Comparison of ENCODE assay signal across 9 cellular contexts in the genomic region with DNA sequence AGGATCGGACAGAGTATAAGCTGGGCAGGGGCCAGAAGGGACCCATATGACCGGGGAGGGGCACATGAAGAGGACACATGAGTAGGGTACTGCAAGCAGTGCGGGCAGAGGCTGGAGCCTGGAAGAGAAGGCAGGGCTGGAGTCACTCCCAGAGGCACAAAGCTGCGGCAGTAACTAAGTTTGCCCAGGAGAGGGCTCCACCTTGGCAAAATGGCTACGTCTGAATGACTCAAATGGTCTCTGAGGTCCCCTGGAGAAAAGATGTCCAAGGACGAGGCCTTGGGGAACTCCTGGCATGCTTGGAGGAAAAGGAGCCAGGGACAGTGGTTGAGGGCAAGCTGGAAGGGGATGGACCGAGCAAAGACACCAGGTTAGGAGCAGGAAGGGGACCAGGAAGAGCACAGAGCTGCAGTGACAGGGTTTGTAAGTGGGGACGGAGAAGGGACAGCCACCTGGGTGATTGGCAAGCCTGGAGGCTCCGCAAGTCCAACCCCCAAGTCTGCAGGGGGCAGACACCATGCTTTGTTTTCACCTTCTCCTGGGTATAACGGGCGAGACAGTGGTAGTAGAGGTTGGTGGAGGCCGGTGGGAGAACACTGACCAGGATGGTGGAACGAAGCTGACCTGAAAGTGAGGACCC. TPM values are rescaled to one million over a fixed set of nuclear protein-coding genes. Genes with fewer than 3 reads are reported as not detected.
A peak's percentile ranks its signal among the peaks of the same experiment; 100 is the strongest.
DNase-seq lines count a peak whose midpoint lies in the region; ATAC-seq and TF ChIP-seq lines count a peak whose summit lies in the region.
"Had no signal": no experiment of that assay in that cellular context is flagged by ENCODE, and none has a peak within 500 bp of the region (broad histone marks: within the 10 kb centered on the region; RNA-seq: fewer than 3 reads in every experiment).

No MANE protein-coding gene starts in this region.

- H3K27ac ChIP-seq in heart left ventricle, result no peak overlapping the region
- H3K27ac ChIP-seq: epithelial cell of prostate had no signal

- H3K27me3 Mint-ChIP-seq in activated naive CD8-positive, alpha-beta T cell treated with anti-CD3 and anti-CD28 coated beads for 36 hours, result peaks cover 27% of the 10 kb centered on the region

- no peaks in the 10 kb centered on the region for H3K36me3 Mint-ChIP-seq in activated naive CD8-positive, alpha-beta T cell treated with anti-CD3 and anti-CD28 coated beads for 36 hours

- H3K9me3 ChIP-seq in heart left ventricle, result no peaks in the 10 kb centered on the region

- peaks cover 1% of the 10 kb centered on the region for H3K4me1 Mint-ChIP-seq in activated naive CD8-positive, alpha-beta T cell treated with anti-CD3 and anti-CD28 coated beads for 36 hours

- no peaks in the 10 kb centered on the region for H3K9me3 Mint-ChIP-seq in activated naive CD8-positive, alpha-beta T cell treated with anti-CD3 and anti-CD28 coated beads for 36 hours

- no peak overlapping the region for H3K4me3 Mint-ChIP-seq in activated naive CD8-positive, alpha-beta T cell treated with anti-CD3 and anti-CD28 coated beads for 36 hours

- H3K27me3 ChIP-seq in heart left ventricle, result peaks cover 0 to 25% (median 4%) of the 10 kb centered on the region in 9 donors

- no peak overlapping the region for H3K4me3 ChIP-seq in heart left ventricle

- peak; percentile 75 for DNase-seq in ELR (ENCODE audit: low read depth)
- DNase-seq in LoVo (ENCODE audit: low spot score), result peak; percentile 68
- DNase-seq in activated naive CD8-positive, alpha-beta T cell treated with anti-CD3 and anti-CD28 coated beads for 36 hours, result peak; percentile 63
- DNase-seq in heart left ventricle, result peak in 4 of 5 donors; percentile 29 to 50 (median 48)
- DNase-seq in retina, result peak; percentile 86
- DNase-seq in occipital lobe (lab: John Stamatoyannopoulos, UW), result no peak

- H3K27ac Mint-ChIP-seq in activated naive CD8-positive, alpha-beta T cell treated with anti-CD3 and anti-CD28 coated beads for 36 hours, result no peak overlapping the region

- no peaks in the 10 kb centered on the region for H3K4me1 ChIP-seq in heart left ventricle

- 34 to 39% (median 36%) methylated on average over 13 of the region's 13 CpGs for WGBS in heart left ventricle, 4 donors

- ATAC-seq in SK-N-SH treated with all-trans-retinoic acid at 6 μM for 48 hours (peak; percentile 97), heart left ventricle (peak; percentile 64 to 87 (median 80)), HG03439 (IDR thresholded peaks at IDR 0.05; ENCODE audit: unreplicated experiment) (no peak)

- no peak for TF ChIP-seq POLR2A in heart left ventricle (IDR thresholded peaks at IDR 0.05)

- H3K36me3 ChIP-seq in heart left ventricle, result no peaks in the 10 kb centered on the region

- TF ChIP-seq CTCF in heart left ventricle (IDR thresholded peaks at IDR 0.05), result peak; percentile 61 to 78 (median 72)

- intact Hi-C loops in heart left ventricle (cut with DNase I), result loop anchor here in 7 of 10 donors (1.0 to 10.0 kb wide), 5 partner anchors 170 to 302 kb away; no protein-coding TSS in a partner anchor

TF ChIP-seq in SK-N-SH treated with all-trans-retinoic acid at 6 μM for 48 hours, 23 proteins besides CTCF, POLR2A, EP300 and RAD21:
- TF ChIP-seq ESRRG (CRISPR knock-in tag; IDR thresholded peaks at IDR 0.05), result no peak
- TF ChIP-seq, protein P1, sequence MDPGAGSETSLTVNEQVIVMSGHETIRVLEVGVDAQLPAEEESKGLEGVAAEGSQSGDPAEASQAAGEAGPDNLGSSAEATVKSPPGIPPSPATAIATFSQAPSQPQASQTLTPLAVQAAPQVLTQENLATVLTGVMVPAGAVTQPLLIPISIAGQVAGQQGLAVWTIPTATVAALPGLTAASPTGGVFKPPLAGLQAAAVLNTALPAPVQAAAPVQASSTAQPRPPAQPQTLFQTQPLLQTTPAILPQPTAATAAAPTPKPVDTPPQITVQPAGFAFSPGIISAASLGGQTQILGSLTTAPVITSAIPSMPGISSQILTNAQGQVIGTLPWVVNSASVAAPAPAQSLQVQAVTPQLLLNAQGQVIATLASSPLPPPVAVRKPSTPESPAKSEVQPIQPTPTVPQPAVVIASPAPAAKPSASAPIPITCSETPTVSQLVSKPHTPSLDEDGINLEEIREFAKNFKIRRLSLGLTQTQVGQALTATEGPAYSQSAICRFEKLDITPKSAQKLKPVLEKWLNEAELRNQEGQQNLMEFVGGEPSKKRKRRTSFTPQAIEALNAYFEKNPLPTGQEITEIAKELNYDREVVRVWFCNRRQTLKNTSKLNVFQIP (CRISPR knock-in tag; IDR thresholded peaks at IDR 0.05; ENCODE audit: borderline replicate concordance, low read depth), result no peak
- TF ChIP-seq, protein P2, sequence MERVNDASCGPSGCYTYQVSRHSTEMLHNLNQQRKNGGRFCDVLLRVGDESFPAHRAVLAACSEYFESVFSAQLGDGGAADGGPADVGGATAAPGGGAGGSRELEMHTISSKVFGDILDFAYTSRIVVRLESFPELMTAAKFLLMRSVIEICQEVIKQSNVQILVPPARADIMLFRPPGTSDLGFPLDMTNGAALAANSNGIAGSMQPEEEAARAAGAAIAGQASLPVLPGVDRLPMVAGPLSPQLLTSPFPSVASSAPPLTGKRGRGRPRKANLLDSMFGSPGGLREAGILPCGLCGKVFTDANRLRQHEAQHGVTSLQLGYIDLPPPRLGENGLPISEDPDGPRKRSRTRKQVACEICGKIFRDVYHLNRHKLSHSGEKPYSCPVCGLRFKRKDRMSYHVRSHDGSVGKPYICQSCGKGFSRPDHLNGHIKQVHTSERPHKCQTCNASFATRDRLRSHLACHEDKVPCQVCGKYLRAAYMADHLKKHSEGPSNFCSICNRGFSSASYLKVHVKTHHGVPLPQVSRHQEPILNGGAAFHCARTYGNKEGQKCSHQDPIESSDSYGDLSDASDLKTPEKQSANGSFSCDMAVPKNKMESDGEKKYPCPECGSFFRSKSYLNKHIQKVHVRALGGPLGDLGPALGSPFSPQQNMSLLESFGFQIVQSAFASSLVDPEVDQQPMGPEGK (CRISPR knock-in tag; IDR thresholded peaks at IDR 0.05; ENCODE audit: borderline replicate concordance), result no peak
- no peak for TF ChIP-seq TCF4 (CRISPR knock-in tag; IDR thresholded peaks at IDR 0.05; ENCODE audit: borderline replicate concordance)
- TF ChIP-seq ZNF70 (CRISPR knock-in tag; IDR thresholded peaks at IDR 0.05), result no peak
- TF ChIP-seq CSDC2 (CRISPR knock-in tag; IDR thresholded peaks at IDR 0.05), result no peak
- no peak for TF ChIP-seq ZFP30 (CRISPR knock-in tag; IDR thresholded peaks at IDR 0.05)
- TF ChIP-seq, protein P3, sequence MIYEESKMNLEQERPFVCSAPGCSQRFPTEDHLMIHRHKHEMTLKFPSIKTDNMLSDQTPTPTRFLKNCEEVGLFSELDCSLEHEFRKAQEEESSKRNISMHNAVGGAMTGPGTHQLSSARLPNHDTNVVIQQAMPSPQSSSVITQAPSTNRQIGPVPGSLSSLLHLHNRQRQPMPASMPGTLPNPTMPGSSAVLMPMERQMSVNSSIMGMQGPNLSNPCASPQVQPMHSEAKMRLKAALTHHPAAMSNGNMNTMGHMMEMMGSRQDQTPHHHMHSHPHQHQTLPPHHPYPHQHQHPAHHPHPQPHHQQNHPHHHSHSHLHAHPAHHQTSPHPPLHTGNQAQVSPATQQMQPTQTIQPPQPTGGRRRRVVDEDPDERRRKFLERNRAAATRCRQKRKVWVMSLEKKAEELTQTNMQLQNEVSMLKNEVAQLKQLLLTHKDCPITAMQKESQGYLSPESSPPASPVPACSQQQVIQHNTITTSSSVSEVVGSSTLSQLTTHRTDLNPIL (CRISPR knock-in tag; IDR thresholded peaks at IDR 0.05; ENCODE audit: low read depth), result no peak
- TF ChIP-seq ARNTL (CRISPR knock-in tag; IDR thresholded peaks at IDR 0.05; ENCODE audit: borderline replicate concordance, low read depth), result no peak

RNA-seq across cellular contexts. Expression of a gene that starts 43.1 kb away (rescaled TPM):
- not detected for total RNA-seq in activated naive CD8-positive, alpha-beta T cell treated with anti-CD3 and anti-CD28 coated beads for 36 hours
- total RNA-seq in heart left ventricle, result under 1 TPM in 1 of 9 donors, not detected in 8; 0.08 TPM
- polyA plus RNA-seq in heart left ventricle, result not detected
- not detected for total RNA-seq in occipital lobe
